ENCODE assay signal across 10 cellular contexts in the genomic region with DNA sequence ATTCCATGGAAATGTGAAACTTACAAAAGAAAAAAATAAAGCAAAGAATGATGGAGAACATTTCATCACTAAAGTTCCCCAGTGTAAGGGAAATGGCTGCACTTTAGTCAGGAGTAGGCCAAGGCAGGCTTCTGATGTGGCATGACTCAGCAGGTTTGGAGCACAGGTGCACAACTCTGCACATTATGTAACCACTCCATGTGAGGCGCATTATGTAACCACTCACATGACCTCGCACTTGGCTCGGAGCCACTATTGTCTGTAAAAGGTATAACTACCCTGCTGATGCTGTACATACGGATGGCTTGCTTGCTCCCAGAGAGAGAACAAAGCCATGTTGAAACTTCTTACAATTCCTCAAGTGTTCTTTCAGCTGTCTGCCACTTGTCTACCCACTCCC.
DNase-seq lines count a peak whose midpoint lies in the region; ATAC-seq and TF ChIP-seq lines count a peak whose summit lies in the region.
"Had no signal": no experiment of that assay in that cellular context is flagged by ENCODE, and none has a peak within 500 bp of the region (broad histone marks: within the 10 kb centered on the region; RNA-seq: fewer than 3 reads in every experiment).

No MANE protein-coding gene starts in this region.

- ATAC-seq in GM19397 (IDR thresholded peaks at IDR 0.05; ENCODE audit: unreplicated experiment) (no peak), GM21619 (IDR thresholded peaks at IDR 0.05; ENCODE audit: unreplicated experiment) (no peak)

- DNase-seq in DMS 273 (lab: John Stamatoyannopoulos, UW; ENCODE audit: unreplicated experiment) (peak; percentile 37), DMS 273 treated with DMSO at 0.1 percent for 48 hours (lab: John Stamatoyannopoulos, UW) (no peak), NCI-H446 treated with DMSO at 0.1 percent for 48 hours (lab: John Stamatoyannopoulos, UW) (peak; percentile 100), choroid plexus epithelial cell (ENCODE audit: low read depth) (peak; percentile 4), non-pigmented ciliary epithelial cell (ENCODE audit: low read depth) (peak; percentile 3)
- no peak for DNase-seq in activated CD4-positive, alpha-beta T cell treated with anti-CD3 and anti-CD28 coated beads, Interleukin-2, amount 50 U/mL, for 1 hour
- DNase-seq: activated T-cell treated with anti-CD3 and anti-CD28 coated beads, Interleukin-2, amount 50 U/mL, for 1 hour had no signal

- TF ChIP-seq CTCF in choroid plexus epithelial cell (conservative IDR thresholded peaks at IDR 0.05; ENCODE audit: low read depth, low read length), result no peak

- H3K4me3 ChIP-seq in choroid plexus epithelial cell (ENCODE audit: low read depth, low read length), result no peak overlapping the region
- H3K4me3 ChIP-seq: ascending aorta had no signal

Comparison
In these comparisons a context has a peak if more than half of its experiments do, and no peak if none do; other contexts are left out.
1. DNase-seq: peak in DMS 273 (single experiment), NCI-H446 treated with DMSO at 0.1 percent for 48 hours (single experiment), choroid plexus epithelial cell (single experiment) and non-pigmented ciliary epithelial cell (single experiment); none in DMS 273 treated with DMSO at 0.1 percent for 48 hours (single experiment) and activated CD4-positive, alpha-beta T cell treated with anti-CD3 and anti-CD28 coated beads, Interleukin-2, amount 50 U/mL, for 1 hour (single experiment).